Comparison of ENCODE assay signal across 26 cellular contexts in genomic region chr9:10144336-10144735, GRCh38.
DNase-seq lines count a peak whose midpoint lies in the region; ATAC-seq and TF ChIP-seq lines count a peak whose summit lies in the region.
"Had no signal": no experiment of that assay in that cellular context is flagged by ENCODE, and none has a peak within 500 bp of the region (broad histone marks: within the 10 kb centered on the region; RNA-seq: fewer than 3 reads in every experiment).

No MANE protein-coding gene starts in this region.

- no peak overlapping the region for H2AFZ ChIP-seq in neural cell (ENCODE audit: low read depth, low read length)
- H2AFZ ChIP-seq: PC-9 had no signal

- peaks cover 0 to 9% (median 0%) of the 10 kb centered on the region in 12 donors for H3K4me1 ChIP-seq in heart left ventricle
- H3K4me1 ChIP-seq: Caco-2 had no signal

- H3K36me3 ChIP-seq in heart left ventricle: no peaks in the 10 kb centered on the region
- no peaks in the 10 kb centered on the region for H3K36me3 ChIP-seq in neural cell (ENCODE audit: insufficient read depth, low read length)

- TF ChIP-seq CTCF in heart left ventricle (IDR thresholded peaks at IDR 0.05) (no peak), neural cell (IDR thresholded peaks at IDR 0.05; ENCODE audit: poor library complexity, severe bottlenecking) (no peak)

- H3K4me2 ChIP-seq in neural cell (ENCODE audit: low read length): peak overlapping the region; percentile 1
- H3K4me2 ChIP-seq: PC-9, SK-N-SH had no signal

- H3F3A ChIP-seq in neural cell (ENCODE audit: insufficient read depth, low read length, poor library complexity, severe bottlenecking): no peaks in the 10 kb centered on the region

- H3K27me3 ChIP-seq in heart left ventricle (no peaks in the 10 kb centered on the region), neural cell (ENCODE audit: insufficient read depth, low read depth, low read length) (no peaks in the 10 kb centered on the region)

- no peaks in the 10 kb centered on the region for H3K4me1 Mint-ChIP-seq in activated T-cell treated with anti-CD3 and anti-CD28 coated beads, Interleukin-2, amount 50 U/mL, for 72 hours (ENCODE audit: low read depth)
- H3K4me1 Mint-ChIP-seq: B cell had no signal

- no peak overlapping the region for H3K27ac Mint-ChIP-seq in activated T-cell treated with anti-CD3 and anti-CD28 coated beads, Interleukin-2, amount 50 U/mL, for 72 hours
- H3K27ac Mint-ChIP-seq: B cell; CD8-positive, alpha-beta T cell had no signal

- H3K36me3 Mint-ChIP-seq in activated T-cell treated with anti-CD3 and anti-CD28 coated beads, Interleukin-2, amount 50 U/mL, for 72 hours (ENCODE audit: insufficient read depth in 2 of 2): peaks cover 0 to 2% of the 10 kb centered on the region in 2 donors
- H3K36me3 Mint-ChIP-seq: CD8-positive, alpha-beta T cell had no signal

- H3K9me3 Mint-ChIP-seq in activated T-cell treated with anti-CD3 and anti-CD28 coated beads, Interleukin-2, amount 50 U/mL, for 72 hours: peaks cover 3 to 4% of the 10 kb centered on the region in 2 donors

- no peaks in the 10 kb centered on the region for H3K27me3 Mint-ChIP-seq in activated T-cell treated with anti-CD3 and anti-CD28 coated beads, Interleukin-2, amount 50 U/mL, for 72 hours (ENCODE audit: low read depth)
- H3K27me3 Mint-ChIP-seq: B cell had no signal

- H3K9me3 ChIP-seq in heart left ventricle: no peaks in the 10 kb centered on the region
- no peaks in the 10 kb centered on the region for H3K9me3 ChIP-seq in neural cell (ENCODE audit: low read length)
- H3K9me3 ChIP-seq: Caco-2, SK-N-SH had no signal

- no peak overlapping the region for H3K9ac ChIP-seq in neural cell (ENCODE audit: low read length)
- H3K9ac ChIP-seq: SK-N-SH had no signal

- H3K9me2 ChIP-seq in neural cell (ENCODE audit: insufficient read depth, low read length): no peaks in the 10 kb centered on the region
- H3K9me2 ChIP-seq: SK-N-SH had no signal

- H3K4me3 ChIP-seq in heart left ventricle: no peak overlapping the region
- H3K4me3 ChIP-seq in neural cell (ENCODE audit: low read length): peak overlapping the region; percentile 19
- H3K4me3 ChIP-seq: PC-9 had no signal

- no peak for TF ChIP-seq POLR2A in heart left ventricle (IDR thresholded peaks at IDR 0.05)

- TF ChIP-seq EP300 in neural cell (conservative IDR thresholded peaks at IDR 0.05; ENCODE audit: poor library complexity, severe bottlenecking): no peak

- no peak for TF ChIP-seq RAD21 in neural cell (conservative IDR thresholded peaks at IDR 0.05)

- no peaks in the 10 kb centered on the region for H4K20me1 ChIP-seq in neural cell (ENCODE audit: insufficient read depth)

- peak; percentile 1 to 7 for DNase-seq in SHP77 (lab: John Stamatoyannopoulos, UW)
- no peak for DNase-seq in SHP77 treated with DMSO at 0.1 percent for 48 hours (lab: John Stamatoyannopoulos, UW)
- peak; percentile 66 to 77 for DNase-seq in NCI-H446 (lab: John Stamatoyannopoulos, UW)
- DNase-seq in heart left ventricle: no peak
- no peak for DNase-seq in activated T-cell treated with anti-CD3 and anti-CD28 coated beads, Interleukin-2, amount 50 U/mL, for 72 hours
- no peak for DNase-seq in AG20443 (ENCODE audit: low spot score)
- DNase-seq: Caco-2; CD8-positive, alpha-beta T cell; DMS 273 treated with DMSO at 0.1 percent for 48 hours; DND-41; HCEC 1CT; KBM-7; MV-4-11; NCI-H187; NCI-H2081 treated with DMSO at 0.1 percent for 48 hours; NCI-H226; NCI-H526; NCI-H82; PC-9; SIG-M5; SK-N-SH; SW 1271 had no signal

- ATAC-seq in heart left ventricle: peak; percentile 77 to 97 (median 94)
- no peak for ATAC-seq in activated T-cell treated with anti-CD3 and anti-CD28 coated beads, Interleukin-2, amount 50 U/mL, for 72 hours (replicated peaks in 1 of 2)
- no peak for ATAC-seq in GM19351 (IDR thresholded peaks at IDR 0.05; ENCODE audit: unreplicated experiment)
- ATAC-seq: CD8-positive, alpha-beta T cell had no signal

- WGBS in heart left ventricle, 4 donors: 32 to 52% (median 47%) methylated on average over 2 of the region's 2 CpGs

- H3K79me2 ChIP-seq in neural cell (replicated peaks; ENCODE audit: insufficient read depth, low read length): no peaks in the 10 kb centered on the region

- H3K4me3 Mint-ChIP-seq in activated T-cell treated with anti-CD3 and anti-CD28 coated beads, Interleukin-2, amount 50 U/mL, for 72 hours: no peak overlapping the region
- H3K4me3 Mint-ChIP-seq: B cell; CD8-positive, alpha-beta T cell had no signal

- H3K27ac ChIP-seq in heart left ventricle: peak overlapping the region in 9 of 12 donors; percentile 5 to 74 (median 61)
- H3K27ac ChIP-seq in neural cell (ENCODE audit: low read length): peak overlapping the region; percentile 19
- H3K27ac ChIP-seq: C4-2B, PC-9 had no signal

- intact Hi-C loops in heart left ventricle (cut with DNase I): loop anchor here in 2 of 10 donors (1.0 to 10.0 kb wide), 2 partner anchors 35 to 50 kb away; no protein-coding TSS in a partner anchor

TF ChIP-seq in neural cell, 6 proteins besides CTCF, POLR2A, EP300 and RAD21:
- TF ChIP-seq REST (IDR thresholded peaks at IDR 0.05; ENCODE audit: borderline replicate concordance) (peak; percentile 57), MXI1 (conservative IDR thresholded peaks at IDR 0.05; ENCODE audit: poor library complexity, severe bottlenecking) (no peak), TAF1 (IDR thresholded peaks at IDR 0.05; ENCODE audit: low read depth) (no peak), EZH2 (IDR thresholded peaks at IDR 0.05; ENCODE audit: borderline replicate concordance, insufficient read depth, low read length, poor library complexity, severe bottlenecking) (no peak), POLR2AphosphoS5 (IDR thresholded peaks at IDR 0.05) (peak; percentile 56)

Comparison
In these comparisons a context has a peak if more than half of its experiments do, and no peak if none do; other contexts are left out.
1. DNase-seq: peak in SHP77 (2 of 2) and NCI-H446 (2 of 2); none in SHP77 treated with DMSO at 0.1 percent for 48 hours (single experiment), heart left ventricle (0 of 5), activated T-cell treated with anti-CD3 and anti-CD28 coated beads, Interleukin-2, amount 50 U/mL, for 72 hours (0 of 2) and AG20443 (single experiment).
2. ATAC-seq: peak in heart left ventricle (4 of 4); none in activated T-cell treated with anti-CD3 and anti-CD28 coated beads, Interleukin-2, amount 50 U/mL, for 72 hours (0 of 2) and GM19351 (single experiment).